In the genomic region with DNA sequence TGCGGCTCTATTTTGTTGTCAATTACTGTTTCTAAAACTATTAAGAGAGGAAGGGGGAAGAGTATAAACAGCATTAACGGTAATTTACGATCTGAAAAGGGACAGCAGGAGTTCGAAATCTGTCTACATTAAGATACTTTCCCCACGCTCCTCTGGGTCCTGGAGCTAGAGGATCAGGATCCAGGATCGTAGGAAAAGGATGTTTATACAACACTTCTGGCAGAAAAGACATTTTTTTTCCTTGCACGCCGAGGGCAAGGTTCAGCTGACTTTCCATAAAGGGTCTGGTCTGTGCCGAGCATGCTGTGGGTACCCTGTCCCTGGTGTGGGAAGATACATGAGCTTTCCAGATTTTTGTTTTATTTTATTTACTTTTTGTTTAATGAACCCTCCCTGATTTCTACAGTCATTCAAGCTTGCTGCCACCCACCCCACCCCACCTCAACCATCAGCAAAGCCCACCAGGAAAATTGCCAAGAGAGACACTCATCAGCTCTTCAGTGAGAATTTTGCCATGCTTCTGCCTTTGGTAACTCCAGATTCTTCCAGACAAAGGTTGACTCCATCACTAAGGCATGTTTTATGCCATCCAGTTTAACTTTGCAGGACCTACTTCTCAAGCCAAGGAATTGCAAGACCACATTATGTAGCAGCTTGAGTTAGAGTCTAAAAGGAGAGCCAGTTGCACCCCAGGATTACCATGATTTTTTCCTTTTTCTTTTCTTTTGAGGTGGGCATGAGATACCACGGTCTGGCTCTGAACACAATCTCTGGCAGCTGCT, we compare ENCODE assay signal across 12 cellular contexts.
A peak's percentile ranks its signal among the peaks of the same experiment; 100 is the strongest.
DNase-seq lines count a peak whose midpoint lies in the region; ATAC-seq and TF ChIP-seq lines count a peak whose summit lies in the region.
"Had no signal": no experiment of that assay in that cellular context is flagged by ENCODE, and none has a peak within 500 bp of the region (broad histone marks: within the 10 kb centered on the region; RNA-seq: fewer than 3 reads in every experiment).

No MANE protein-coding gene starts in this region.

- H3K9me3 Mint-ChIP-seq in activated naive CD4-positive, alpha-beta T cell treated with anti-CD3 and anti-CD28 coated beads, Interleukin-2, amount 50 U/mL, for 24 hours = peaks cover 6% of the 10 kb centered on the region
- H3K9me3 Mint-ChIP-seq in activated naive CD4-positive, alpha-beta T cell treated with anti-CD3 and anti-CD28 coated beads, Interleukin-2, amount 50 U/mL, for 72 hours = peaks cover 7 to 8% of the 10 kb centered on the region in 2 donors
- peaks cover 3 to 4% (median 4%) of the 10 kb centered on the region in 3 donors for H3K9me3 Mint-ChIP-seq in T-cell

- H3K4me3 Mint-ChIP-seq in activated naive CD4-positive, alpha-beta T cell treated with anti-CD3 and anti-CD28 coated beads, Interleukin-2, amount 50 U/mL, for 24 hours = peak overlapping the region; percentile 71
- H3K4me3 Mint-ChIP-seq in T-cell = peak overlapping the region; percentile 26 to 48 (median 47)
- H3K4me3 Mint-ChIP-seq: B cell had no signal

- peaks cover 6 to 8% of the 10 kb centered on the region in 2 donors for H3K4me1 ChIP-seq in thyroid gland
- H3K4me1 ChIP-seq: Peyer's patch, prostate gland had no signal

- peak overlapping the region in 2 of 3 donors; percentile 22 to 51 for H3K27ac ChIP-seq in thyroid gland
- H3K27ac ChIP-seq: KMS-11, Peyer's patch, prostate gland had no signal

- TF ChIP-seq POLR2A in thyroid gland (IDR thresholded peaks at IDR 0.05) = no peak

- no peak for ATAC-seq in activated naive CD4-positive, alpha-beta T cell treated with anti-CD3 and anti-CD28 coated beads, Interleukin-2, amount 50 U/mL, for 72 hours
- ATAC-seq in T-cell (replicated peaks in 1 of 4) (no peak), GM21528 (IDR thresholded peaks at IDR 0.05; ENCODE audit: low FRiP score, unreplicated experiment) (no peak)
- ATAC-seq in activated CD4-positive, CD25-positive, alpha-beta regulatory T cell treated with anti-CD3 and anti-CD28 coated beads, Interleukin-2, amount 50 U/mL, for 24 hours = no peak

- no peaks in the 10 kb centered on the region for H3K9me3 ChIP-seq in thyroid gland
- H3K9me3 ChIP-seq: Peyer's patch, prostate gland had no signal

- no peak overlapping the region for H3K4me3 ChIP-seq in thyroid gland (replicated peaks in 1 of 3)
- H3K4me3 ChIP-seq: Peyer's patch, prostate gland had no signal

- TF ChIP-seq CTCF in thyroid gland (IDR thresholded peaks at IDR 0.05) = no peak

- peak overlapping the region; percentile 43 for H3K27ac Mint-ChIP-seq in activated naive CD4-positive, alpha-beta T cell treated with anti-CD3 and anti-CD28 coated beads, Interleukin-2, amount 50 U/mL, for 24 hours
- peak overlapping the region in 1 of 2 donors; percentile 77 for H3K27ac Mint-ChIP-seq in activated naive CD4-positive, alpha-beta T cell treated with anti-CD3 and anti-CD28 coated beads, Interleukin-2, amount 50 U/mL, for 72 hours
- peak overlapping the region in 1 of 2 donors; percentile 59 for H3K27ac Mint-ChIP-seq in T-cell
- H3K27ac Mint-ChIP-seq: B cell had no signal

- no peaks in the 10 kb centered on the region for H3K27me3 Mint-ChIP-seq in activated naive CD4-positive, alpha-beta T cell treated with anti-CD3 and anti-CD28 coated beads, Interleukin-2, amount 50 U/mL, for 24 hours
- no peaks in the 10 kb centered on the region for H3K27me3 Mint-ChIP-seq in T-cell

- CTCF ChIA-PET in T-cell (lab: Charles Lee) = interaction anchor here (0.6 to 1.1 kb wide), 6 partner anchors 11 to 872 kb away, joined by 3 to 6 read pairs (median 4); no protein-coding TSS in a partner anchor

- no peaks in the 10 kb centered on the region for H3K27me3 ChIP-seq in thyroid gland
- H3K27me3 ChIP-seq: Peyer's patch had no signal

- 51 to 56% methylated on average over 10 of the region's 10 CpGs for WGBS in thyroid gland, 2 donors

- POLR2A ChIA-PET in T-cell (lab: Charles Lee) = no interaction called here

- H3K4me1 Mint-ChIP-seq in activated naive CD4-positive, alpha-beta T cell treated with anti-CD3 and anti-CD28 coated beads, Interleukin-2, amount 50 U/mL, for 24 hours = peaks cover 19% of the 10 kb centered on the region
- H3K4me1 Mint-ChIP-seq in T-cell = peaks cover 10 to 14% (median 10%) of the 10 kb centered on the region in 3 donors
- H3K4me1 Mint-ChIP-seq: B cell had no signal

- no peak for DNase-seq in activated naive CD4-positive, alpha-beta T cell treated with anti-CD3 and anti-CD28 coated beads, Interleukin-2, amount 50 U/mL, for 72 hours (ENCODE audit: low spot score in 2 of 2)
- DNase-seq in T-cell (no peak), globus pallidus (ENCODE audit: low spot score) (peak; percentile 4), thyroid gland (no peak), DMS153 (lab: John Stamatoyannopoulos, UW) (no peak)
- DNase-seq: Peyer's patch had no signal

- no peaks in the 10 kb centered on the region for H3K36me3 ChIP-seq in thyroid gland
- H3K36me3 ChIP-seq: Peyer's patch, prostate gland had no signal

- H3K36me3 Mint-ChIP-seq in activated naive CD4-positive, alpha-beta T cell treated with anti-CD3 and anti-CD28 coated beads, Interleukin-2, amount 50 U/mL, for 24 hours = peaks cover 2% of the 10 kb centered on the region
- no peaks in the 10 kb centered on the region for H3K36me3 Mint-ChIP-seq in activated naive CD4-positive, alpha-beta T cell treated with anti-CD3 and anti-CD28 coated beads, Interleukin-2, amount 50 U/mL, for 72 hours
- H3K36me3 Mint-ChIP-seq in T-cell = no peaks in the 10 kb centered on the region

- intact Hi-C loops in thyroid gland (cut with DNase I) = loop anchor here (10.0 kb wide), 1 partner anchor 409 kb away; no protein-coding TSS in a partner anchor
